16 cellular contexts compared by ENCODE assay signal in the genomic region with DNA sequence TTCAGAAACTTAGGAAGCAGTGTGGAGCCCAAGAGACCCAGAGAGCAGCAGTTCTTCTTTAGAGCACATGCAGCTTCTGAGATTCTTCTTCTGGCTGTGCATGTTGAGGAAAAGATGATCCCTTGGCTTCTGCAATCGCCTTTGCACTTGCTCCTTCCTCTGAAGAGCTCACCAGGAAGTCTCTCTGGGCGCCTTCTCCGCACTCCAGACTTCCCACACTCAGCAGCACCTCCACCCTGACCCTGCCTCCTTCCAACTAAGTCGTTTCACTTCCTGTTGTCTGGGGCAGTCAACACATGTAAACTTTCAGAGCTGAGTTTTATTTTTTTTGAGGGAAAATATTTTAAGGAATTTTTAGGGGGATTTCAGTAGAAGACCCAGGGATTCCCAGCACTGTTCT.
DNase-seq lines count a peak whose midpoint lies in the region; ATAC-seq and TF ChIP-seq lines count a peak whose summit lies in the region.
"Had no signal": no experiment of that assay in that cellular context is flagged by ENCODE, and none has a peak within 500 bp of the region (broad histone marks: within the 10 kb centered on the region; RNA-seq: fewer than 3 reads in every experiment).

No MANE protein-coding gene starts in this region.

- no peaks in the 10 kb centered on the region for H3K36me3 Mint-ChIP-seq in activated CD4-positive, alpha-beta T cell treated with anti-CD3 and anti-CD28 coated beads for 36 hours (ENCODE audit: low read depth)
- H3K36me3 Mint-ChIP-seq in HFFc6 (ENCODE audit: low read depth), result peaks cover 17% of the 10 kb centered on the region

- POLR2A ChIA-PET in activated CD4-positive, alpha-beta T cell treated with anti-CD3 and anti-CD28 coated beads for 36 hours (lab: Charles Lee), result no interaction called here

- intact Hi-C loops in activated CD4-positive, alpha-beta T cell treated with anti-CD3 and anti-CD28 coated beads for 36 hours (cut with DNase I, micrococcal nuclease), result no loop called here

- H3K27me3 ChIP-seq in brain microvascular endothelial cell (replicated peaks) (no peaks in the 10 kb centered on the region), foreskin keratinocyte (no peaks in the 10 kb centered on the region)

- DNase-seq in CD1c-positive myeloid dendritic cell (ENCODE audit: extremely low spot score), result peak; percentile 89
- peak; percentile 32 for DNase-seq in HT1080 (ENCODE audit: low read depth)
- DNase-seq in UCSD-AML1 (lab: John Stamatoyannopoulos, UW; ENCODE audit: unreplicated experiment), result peak; percentile 24
- DNase-seq in medulla oblongata (ENCODE audit: extremely low spot score), result peak; percentile 53
- DNase-seq in brain microvascular endothelial cell, result no peak
- DNase-seq in foreskin keratinocyte, result no peak
- DNase-seq in activated CD4-positive, alpha-beta T cell treated with anti-CD3 and anti-CD28 coated beads for 36 hours, result no peak
- DNase-seq in HFFc6, result no peak
- DNase-seq: activated CD4-positive, alpha-beta T cell treated with anti-CD3 and anti-CD28 coated beads, Interleukin-2, amount 50 U/mL, for 48 hours; anterior cingulate cortex; DMS 273 treated with DMSO at 0.1 percent for 48 hours; H7; midbrain; NCI-H1694; SHP77 had no signal

- peaks cover 27% of the 10 kb centered on the region for H3K4me1 ChIP-seq in foreskin keratinocyte

- H3K27ac ChIP-seq in brain microvascular endothelial cell (no peak overlapping the region), foreskin keratinocyte (no peak overlapping the region)

- H3K4me1 Mint-ChIP-seq in activated CD4-positive, alpha-beta T cell treated with anti-CD3 and anti-CD28 coated beads for 36 hours, result peaks cover 3% of the 10 kb centered on the region
- H3K4me1 Mint-ChIP-seq in HFFc6 (ENCODE audit: low read depth), result peaks cover 62% of the 10 kb centered on the region

- no peak for TF ChIP-seq CTCF in brain microvascular endothelial cell (IDR thresholded peaks at IDR 0.05; ENCODE audit: low read depth, low read length, missing control alignments)
- TF ChIP-seq CTCF in foreskin keratinocyte (conservative IDR thresholded peaks at IDR 0.05), result no peak
- no peak for TF ChIP-seq CTCF in HFFc6 (IDR thresholded peaks at IDR 0.05)

- in situ Hi-C loops in brain microvascular endothelial cell (cut with HindIII; ENCODE audit: low pct_ligation_motif_present, low sequenced_read_pairs), result no loop called here

- H3K36me3 ChIP-seq in brain microvascular endothelial cell (replicated peaks), result no peaks in the 10 kb centered on the region

- H3K4me3 Mint-ChIP-seq in activated CD4-positive, alpha-beta T cell treated with anti-CD3 and anti-CD28 coated beads for 36 hours, result no peak overlapping the region
- no peak overlapping the region for H3K4me3 Mint-ChIP-seq in HFFc6

- no peak overlapping the region for H3K27ac Mint-ChIP-seq in activated CD4-positive, alpha-beta T cell treated with anti-CD3 and anti-CD28 coated beads for 36 hours
- H3K27ac Mint-ChIP-seq in HFFc6, result no peak overlapping the region; the same call in 1 of the 2 replicates
- H3K27ac Mint-ChIP-seq: activated T-helper 2 cell treated with anti-CD3 and anti-CD28 coated beads, Interferon-gamma antibody, Interleukin-2, Interleukin-4, amounts not matched to agents 10 μg/mL and 5 μg/mL and 100 μg/mL, durations not matched to agents 14 hours and 24 hours and 36 hours had no signal

- ATAC-seq in foreskin keratinocyte, result no peak
- ATAC-seq in activated CD4-positive, alpha-beta T cell treated with anti-CD3 and anti-CD28 coated beads for 36 hours, result no peak

- CTCF ChIA-PET in activated CD4-positive, alpha-beta T cell treated with anti-CD3 and anti-CD28 coated beads for 36 hours (lab: Charles Lee), result no interaction called here

- no peak overlapping the region for H3K4me3 ChIP-seq in brain microvascular endothelial cell (ENCODE audit: low read depth, low read length)

- no peaks in the 10 kb centered on the region for H3K27me3 Mint-ChIP-seq in activated CD4-positive, alpha-beta T cell treated with anti-CD3 and anti-CD28 coated beads for 36 hours
- H3K27me3 Mint-ChIP-seq in HFFc6 (ENCODE audit: insufficient read depth), result no peaks in the 10 kb centered on the region; the same call in none of the 2 replicates

- H3K9me3 Mint-ChIP-seq in activated CD4-positive, alpha-beta T cell treated with anti-CD3 and anti-CD28 coated beads for 36 hours (ENCODE audit: low read depth), result peaks cover 4% of the 10 kb centered on the region
- peaks cover 11% of the 10 kb centered on the region for H3K9me3 Mint-ChIP-seq in HFFc6

Comparison
In these comparisons a context has a peak if more than half of its experiments do, and no peak if none do; other contexts are left out.
1. DNase-seq: peak in CD1c-positive myeloid dendritic cell (single experiment), HT1080 (single experiment), UCSD-AML1 (single experiment) and medulla oblongata (single experiment); none in brain microvascular endothelial cell (single experiment), foreskin keratinocyte (0 of 2), activated CD4-positive, alpha-beta T cell treated with anti-CD3 and anti-CD28 coated beads for 36 hours (single experiment) and HFFc6 (single experiment).